In the genomic region with DNA sequence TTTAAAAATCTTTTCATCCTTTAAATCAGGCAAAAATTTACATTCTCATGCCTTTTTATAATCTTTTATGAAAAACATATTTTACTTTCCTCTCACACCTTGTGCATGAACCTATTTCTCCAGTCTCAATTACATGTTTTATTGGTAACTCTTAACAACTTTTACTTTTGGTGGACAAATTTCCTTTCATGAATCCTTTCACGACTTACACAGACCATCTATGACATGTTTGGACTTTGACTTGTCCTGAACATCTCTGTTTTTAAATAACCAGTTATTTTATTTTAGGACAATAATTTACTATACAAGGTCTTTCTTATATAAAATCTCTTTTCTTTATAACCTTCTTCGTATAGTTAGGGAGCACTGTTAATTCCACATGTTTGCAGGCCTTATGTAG, we compare ENCODE assay signal across 15 cellular contexts. TPM values are rescaled to one million over a fixed set of nuclear protein-coding genes. Genes with fewer than 3 reads are reported as not detected.
DNase-seq lines count a peak whose midpoint lies in the region; ATAC-seq, FAIRE-seq and TF ChIP-seq lines count a peak whose summit lies in the region.
"Had no signal": no experiment of that assay in that cellular context is flagged by ENCODE, and none has a peak within 500 bp of the region (broad histone marks: within the 10 kb centered on the region; RNA-seq: fewer than 3 reads in every experiment).

No MANE protein-coding gene starts in this region.

- TF ChIP-seq CTCF in HepG2 (CRISPR knock-in tag; IDR thresholded peaks at IDR 0.05) (no peak), right lobe of liver (IDR thresholded peaks at IDR 0.05) (no peak), mammary epithelial cell (conservative IDR thresholded peaks at IDR 0.05 in 1 of 2, IDR thresholded peaks at IDR 0.05 in 1 of 2; ENCODE audit: extremely low read depth in 1 of 2, insufficient read depth in 1 of 2, low read depth in 1 of 2, low read length in 2 of 2) (no peak), mucosa of descending colon (IDR thresholded peaks at IDR 0.05) (no peak)

- H3K4me1 ChIP-seq in HepG2 (ENCODE audit: insufficient read depth, low read length): peaks cover 36% of the 10 kb centered on the region
- H3K4me1 ChIP-seq in right lobe of liver: peaks cover 0 to 11% (median 0%) of the 10 kb centered on the region in 4 donors
- no peaks in the 10 kb centered on the region for H3K4me1 ChIP-seq in mammary epithelial cell (ENCODE audit: insufficient read depth, low read length)
- H3K4me1 ChIP-seq in mucosa of descending colon (ENCODE audit: low read depth): no peaks in the 10 kb centered on the region
- H3K4me1 ChIP-seq: BLaER1 treated with 17β-estradiol and CSF1 and Interleukin-3, amounts not matched to agents 10 nM and 100 nM; colonic mucosa; esophagus muscularis mucosa; vagina had no signal

- DNase-seq in HepG2 (ENCODE audit: low spot score) (no peak), right lobe of liver (no peak), NCI-H2081 (lab: John Stamatoyannopoulos, UW) (peak; percentile 23 to 62), mammary epithelial cell (peak; percentile 33), GM19238 (ENCODE audit: insufficient read length, low spot score) (no peak), T-helper 9 cell (no peak), NCI-H2107 (lab: John Stamatoyannopoulos, UW) (no peak), mucosa of descending colon (no peak)
- DNase-seq: activated naive CD8-positive, alpha-beta T cell treated with anti-CD3 and anti-CD28 coated beads, Interleukin-2, amount 50 U/mL, for 24 hours; colonic mucosa; NCI-H1092 treated with DMSO at 0.1 percent for 48 hours; stimulated activated naive CD8-positive, alpha-beta T cell treated with anti-CD3 and anti-CD28 coated beads, Interleukin-15, Interleukin-2, amounts not matched to agents 100 U/mL and 50 U/mL, for 24 hours had no signal

- in situ Hi-C loops in HepG2 (cut with HindIII; ENCODE audit: extremely low pct_ligation_motif_present, low pct_unique_long_range_greater_than_20kb): no loop called here
- in situ Hi-C loops in mammary epithelial cell (cut with MboI; ENCODE audit: low sequenced_read_pairs in 2 of 2): no loop called here

- H3K9ac ChIP-seq in HepG2 (ENCODE audit: insufficient read depth, low read depth, low read length): no peak overlapping the region
- no peak overlapping the region for H3K9ac ChIP-seq in mammary epithelial cell (ENCODE audit: insufficient read depth, low read length)
- H3K9ac ChIP-seq: BLaER1 treated with 17β-estradiol and CSF1 and Interleukin-3, amounts not matched to agents 10 nM and 100 nM had no signal

- POLR2A ChIA-PET in HepG2 (lab: Yijun Ruan, JAX): no interaction called here

- CTCF ChIA-PET in HepG2 (lab: Yijun Ruan, JAX; ENCODE audit: low intra/inter-chr PET ratio, low total read pairs) (no interaction called here), mammary epithelial cell (lab: Charles Lee; ENCODE audit: low non-redundant PET) (no interaction called here)

- ATAC-seq in HepG2 (no peak), right lobe of liver (no peak), mucosa of descending colon (no peak)
- ATAC-seq: activated naive CD8-positive, alpha-beta T cell treated with anti-CD3 and anti-CD28 coated beads, Interleukin-2, amount 50 U/mL, for 24 hours; stimulated activated naive CD8-positive, alpha-beta T cell treated with anti-CD3 and anti-CD28 coated beads, Interleukin-15, Interleukin-2, amounts not matched to agents 100 U/mL and 50 U/mL, for 24 hours had no signal

- dilution Hi-C loops in mammary epithelial cell (cut with HindIII; ENCODE audit: low sequenced_read_pairs): no loop called here

- TF ChIP-seq POLR2A in HepG2 (IDR thresholded peaks at IDR 0.05; ENCODE audit: insufficient read depth in 1 of 2, low read depth in 2 of 2, low read length in 2 of 2) (no peak), right lobe of liver (IDR thresholded peaks at IDR 0.05) (no peak)

- H3K9me3 ChIP-seq in HepG2 (ENCODE audit: low read length): peaks cover 51% of the 10 kb centered on the region
- no peaks in the 10 kb centered on the region for H3K9me3 ChIP-seq in right lobe of liver
- peaks cover 12% of the 10 kb centered on the region for H3K9me3 ChIP-seq in mammary epithelial cell (replicated peaks; ENCODE audit: insufficient read depth, low read length)
- H3K9me3 ChIP-seq in mucosa of descending colon: peaks cover 27% of the 10 kb centered on the region
- H3K9me3 ChIP-seq: colonic mucosa had no signal

- BruUV-seq in HepG2 (replicated peaks; lab: Mats Ljungman, UMichigan) (no TSS peak), mammary epithelial cell (replicated peaks; lab: Mats Ljungman, UMichigan) (no TSS peak)

- H3K27me3 ChIP-seq in HepG2 (ENCODE audit: control insufficient read depth in 1 of 2, insufficient read depth in 2 of 2, low read length in 2 of 2) (no peaks in the 10 kb centered on the region), right lobe of liver (no peaks in the 10 kb centered on the region), mammary epithelial cell (ENCODE audit: insufficient read depth, low read length) (no peaks in the 10 kb centered on the region)
- H3K27me3 ChIP-seq: BLaER1 treated with 17β-estradiol and CSF1 and Interleukin-3, amounts not matched to agents 10 nM and 100 nM; colonic mucosa; esophagus muscularis mucosa; vagina had no signal

- H3K27ac ChIP-seq in HepG2 (ENCODE audit: extremely low read length, insufficient read depth, low read length) (no peak overlapping the region), right lobe of liver (no peak overlapping the region), mammary epithelial cell (ENCODE audit: insufficient read depth, low read depth, low read length) (no peak overlapping the region)
- H3K27ac ChIP-seq: BLaER1 treated with 17β-estradiol and CSF1 and Interleukin-3, amounts not matched to agents 10 nM and 100 nM; colonic mucosa; esophagus muscularis mucosa; vagina had no signal

- FAIRE-seq in HepG2 (lab: Jason Lieb, UNC): peak; percentile 32

- 82% methylated on average over 2 of the region's 2 CpGs for WGBS in HepG2 (ENCODE audit: low lambda C conversion rate)
- 82% methylated on average over 2 of the region's 2 CpGs for WGBS in right lobe of liver (ENCODE audit: insufficient coverage, low coverage, low lambda C conversion rate, missing lambda C conversion rate)
- 75% methylated on average over 2 of the region's 2 CpGs for WGBS in mammary epithelial cell (ENCODE audit: low coverage, missing lambda C conversion rate)

- TF ChIP-seq EP300 in HepG2 (IDR thresholded peaks at IDR 0.05; ENCODE audit: low read depth in 2 of 2, low read length in 2 of 2): no peak
- TF ChIP-seq EP300 in HepG2 (CRISPR knock-in tag; IDR thresholded peaks at IDR 0.05; ENCODE audit: borderline replicate concordance): no peak

- no peak overlapping the region for H2AFZ ChIP-seq in HepG2 (ENCODE audit: low read length)
- H2AFZ ChIP-seq in mammary epithelial cell (ENCODE audit: low read depth, low read length): no peak overlapping the region

- H3K4me3 ChIP-seq in HepG2 (replicated peaks in 1 of 3; ENCODE audit: insufficient read depth in 1 of 3, low read depth in 2 of 3, low read length in 3 of 3): no peak overlapping the region
- H3K4me3 ChIP-seq in right lobe of liver: no peak overlapping the region
- H3K4me3 ChIP-seq in mammary epithelial cell (replicated peaks in 1 of 3; ENCODE audit: insufficient read depth in 1 of 3, low read depth in 2 of 3, low read length in 3 of 3): no peak overlapping the region
- H3K4me3 ChIP-seq in mucosa of descending colon: no peak overlapping the region
- H3K4me3 ChIP-seq: colonic mucosa, esophagus muscularis mucosa, vagina had no signal

- no peaks in the 10 kb centered on the region for H3K36me3 ChIP-seq in HepG2 (replicated peaks in 1 of 2; ENCODE audit: control insufficient read depth in 1 of 2, insufficient read depth in 2 of 2, low read length in 2 of 2)
- H3K36me3 ChIP-seq in right lobe of liver: no peaks in the 10 kb centered on the region
- no peaks in the 10 kb centered on the region for H3K36me3 ChIP-seq in mammary epithelial cell (ENCODE audit: insufficient read depth, low read length)
- H3K36me3 ChIP-seq in mucosa of descending colon (ENCODE audit: low read depth): no peaks in the 10 kb centered on the region
- H3K36me3 ChIP-seq: colonic mucosa, esophagus muscularis mucosa, vagina had no signal

- H4K20me1 ChIP-seq in HepG2 (ENCODE audit: insufficient read depth, low read length) (no peaks in the 10 kb centered on the region), mammary epithelial cell (ENCODE audit: insufficient read depth, low read length) (no peaks in the 10 kb centered on the region)
- H4K20me1 ChIP-seq: BLaER1 treated with 17β-estradiol and CSF1 and Interleukin-3, amounts not matched to agents 10 nM and 100 nM had no signal

- intact Hi-C loops in HepG2 (cut with micrococcal nuclease; ENCODE audit: unreplicated experiment) (loop anchor here (10.0 kb wide), 1 partner anchor 174 kb away; no protein-coding TSS in a partner anchor), right lobe of liver (cut with DNase I) (no loop called here), mammary epithelial cell (cut with micrococcal nuclease) (no loop called here), mucosa of descending colon (cut with DNase I, micrococcal nuclease) (no loop called here)

- H3K4me2 ChIP-seq in HepG2 (ENCODE audit: low read depth, low read length) (no peak overlapping the region), mammary epithelial cell (ENCODE audit: insufficient read depth, low read depth, low read length) (no peak overlapping the region)
- H3K4me2 ChIP-seq: BLaER1 treated with 17β-estradiol and CSF1 and Interleukin-3, amounts not matched to agents 10 nM and 100 nM had no signal

- H3K79me2 ChIP-seq in HepG2 (ENCODE audit: insufficient read depth, low read length): no peaks in the 10 kb centered on the region
- H3K79me2 ChIP-seq in mammary epithelial cell (ENCODE audit: insufficient read depth, low read length): no peaks in the 10 kb centered on the region

- TF ChIP-seq RAD21 in HepG2 (CRISPR knock-in tag; IDR thresholded peaks at IDR 0.05): no peak

RNA-seq across cellular contexts. Expression of gene MTMR12, which starts 26.5 kb away (rescaled TPM):
- 36.6 and 56.5 TPM in 2 replicates for total RNA-seq in HepG2 (2016; rRNA removed; fragmentation: Illumina TruSeq; extraction: Trizol)
- 16.0 and 20.1 TPM in 2 replicates for total RNA-seq in HepG2 (2016; cell fraction: cytosol; rRNA removed; fragmentation: Illumina TruSeq; extraction: Trizol; ENCODE audit: low read depth)
- total RNA-seq in HepG2 (2016; cell fraction: insoluble cytoplasmic fraction; rRNA removed; fragmentation: Illumina TruSeq; extraction: Trizol): 37.6 and 51.8 TPM in 2 replicates
- 41.8 and 44.0 TPM in 2 replicates for total RNA-seq in HepG2 (2016; cell fraction: membrane; rRNA removed; fragmentation: Illumina TruSeq; extraction: Trizol)
- 34.2 and 34.9 TPM in 2 replicates for total RNA-seq in HepG2 (2016; cell fraction: nucleus; rRNA removed; fragmentation: Illumina TruSeq; extraction: Trizol)
- polyA plus RNA-seq in HepG2 (2011; rRNA removed): 21.3 and 23.4 TPM in 2 replicates
- polyA plus RNA-seq in HepG2 (2011; cell fraction: cytosol; rRNA removed): 15.2 and 20.5 TPM in 2 replicates
- 10.6 and 13.1 TPM in 2 replicates for polyA plus RNA-seq in HepG2 (2011; cell fraction: nucleus; rRNA removed)
- polyA plus RNA-seq in HepG2 (2012): 22.1 and 25.4 TPM in 2 replicates
- polyA plus RNA-seq in HepG2 (2016; cell fraction: cytosol; fragmentation: Illumina TruSeq; extraction: Trizol; ENCODE audit: low read depth): 5.0 and 5.4 TPM in 2 replicates
- 37.5 and 39.4 TPM in 2 replicates for polyA plus RNA-seq in HepG2 (2016; cell fraction: insoluble cytoplasmic fraction; fragmentation: Illumina TruSeq; extraction: Trizol; ENCODE audit: low read depth)
- polyA plus RNA-seq in HepG2 (2016; cell fraction: membrane; fragmentation: Illumina TruSeq; extraction: Trizol; ENCODE audit: low read depth): 18.7 and 19.5 TPM in 2 replicates
- polyA plus RNA-seq in HepG2 (2016; cell fraction: nucleus; fragmentation: Illumina TruSeq; extraction: Trizol; ENCODE audit: insufficient read depth, low read depth): 32.6 and 33.7 TPM in 2 replicates
- polyA minus RNA-seq in HepG2 (2011; rRNA and poly(A)+ RNA removed; ENCODE audit: low replicate concordance): 31.8 and 33.8 TPM in 2 replicates
- polyA minus RNA-seq in HepG2 (2011; cell fraction: cytosol; rRNA and poly(A)+ RNA removed): 29.0 and 31.6 TPM in 2 replicates
- polyA minus RNA-seq in HepG2 (2011; cell fraction: nucleus; rRNA and poly(A)+ RNA removed): 48.2 and 66.6 TPM in 2 replicates
- 10 to 100 TPM; 14.9 to 22.9 (median 16.3) TPM for total RNA-seq in right lobe of liver
- total RNA-seq in mammary epithelial cell: 10 to 100 TPM; 21.0 to 37.5 TPM
- 13.3 TPM for polyA plus RNA-seq in mammary epithelial cell
- polyA minus RNA-seq in mammary epithelial cell: 30.5 TPM
- 10 to 100 TPM; 19.3 to 43.8 (median 20.7) TPM for total RNA-seq in mucosa of descending colon

Comparison
In these comparisons a context has a peak if more than half of its experiments do, and no peak if none do; other contexts are left out.
1. DNase-seq: peak in NCI-H2081 (2 of 2) and mammary epithelial cell (single experiment); none in HepG2 (single experiment), right lobe of liver (0 of 3), GM19238 (single experiment), T-helper 9 cell (single experiment), NCI-H2107 (single experiment) and mucosa of descending colon (0 of 3).